Comparison of ENCODE assay signal across 21 cellular contexts in the genomic region with DNA sequence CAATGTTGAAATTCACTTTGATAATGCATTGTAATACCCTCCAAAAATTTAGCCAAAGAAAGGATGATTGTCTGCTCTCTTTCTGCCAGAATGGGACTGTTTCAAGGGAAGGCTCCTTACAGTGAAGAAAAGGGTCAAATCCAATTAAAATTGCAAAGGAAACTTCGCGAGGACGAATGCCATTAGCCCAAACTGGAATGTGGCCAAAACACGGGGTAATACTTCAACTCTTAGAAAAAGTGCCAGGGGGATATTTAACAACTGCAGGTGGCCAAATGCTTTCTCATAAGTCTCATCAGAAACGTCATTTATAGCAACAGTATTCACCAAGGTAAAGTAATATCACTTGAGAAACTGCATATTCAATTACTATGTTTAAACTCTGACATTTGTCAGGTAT. TPM values are rescaled to one million over a fixed set of nuclear protein-coding genes. Genes with fewer than 3 reads are reported as not detected.
"Had no signal": no experiment of that assay in that cellular context is flagged by ENCODE, and none has a peak within 500 bp of the region (broad histone marks: within the 10 kb centered on the region; RNA-seq: fewer than 3 reads in every experiment).

No MANE protein-coding gene starts in this region.

- H3K27ac Mint-ChIP-seq: T-helper 17 cell had no signal

- H3K4me1 Mint-ChIP-seq: T-helper 17 cell had no signal

- ATAC-seq: HepG2, Right ventricle myocardium inferior, SK-N-SH treated with all-trans-retinoic acid at 6 μM for 48 hours, T-helper 17 cell had no signal

- H2AFZ ChIP-seq: PC-9 had no signal

- H3K4me3 ChIP-seq: PC-9, Peyer's patch, SJCRH30 had no signal

- H3K36me3 ChIP-seq: Peyer's patch, SJCRH30 had no signal

- H3K4me3 Mint-ChIP-seq: T-helper 17 cell had no signal

- H3K27me3 ChIP-seq: SJCRH30 had no signal

- H3K9me3 ChIP-seq: Peyer's patch, SJCRH30 had no signal

- H3K27ac ChIP-seq: PC-9, Peyer's patch, SJCRH30 had no signal

- H3K4me2 ChIP-seq: PC-9 had no signal

- H3K4me1 ChIP-seq: Peyer's patch, SJCRH30 had no signal

- DNase-seq: IMR-90, Karpas-422, KG1, MM.1S, NCI-H1436, NCI-H187, NCI-H2029, NCI-H2081 treated with DMSO at 0.1 percent for 48 hours, NCI-H2227 treated with DMSO at 0.1 percent for 48 hours, NCI-H526 treated with DMSO at 0.1 percent for 48 hours, NCI-H774, OCI-M1, PC-9, Peyer's patch, SHP77 treated with DMSO at 0.1 percent for 48 hours, SJCRH30, T-helper 1 cell, T-helper 17 cell had no signal

RNA-seq across cellular contexts. Expression of gene NKX3-2, which starts 29.0 kb away (rescaled TPM):
- total RNA-seq: IMR-90, PC-9, Right ventricle myocardium inferior, T-helper 17 cell had no signal
